ENCODE assay signal across 12 cellular contexts in genomic region chr20:43954704-43955243, GRCh38. TPM values are rescaled to one million over a fixed set of nuclear protein-coding genes. Genes with fewer than 3 reads are reported as not detected.
A peak's percentile ranks its signal among the peaks of the same experiment; 100 is the strongest.
DNase-seq lines count a peak whose midpoint lies in the region; ATAC-seq lines count a peak whose summit lies in the region.
"Had no signal": no experiment of that assay in that cellular context is flagged by ENCODE, and none has a peak within 500 bp of the region (broad histone marks: within the 10 kb centered on the region; RNA-seq: fewer than 3 reads in every experiment).

No MANE protein-coding gene starts in this region.

- peak overlapping the region; percentile 88 for H4K91ac ChIP-seq in mesenchymal stem cell (ENCODE audit: low read length)

- peak overlapping the region; percentile 53 for H3K4me3 Mint-ChIP-seq in activated T-helper 1 cell treated with anti-CD3 and anti-CD28 coated beads, Interleukin-12 subunit alpha, Interleukin-12 subunit beta, Interleukin-2, Interleukin-4 antibody, amounts not matched to agents 30 ng/mL and 10 ng/mL and 1 ng/mL, durations not matched to agents 14 hours and 24 hours and 36 hours
- H3K4me3 Mint-ChIP-seq: mesothelial cell of epicardium had no signal

- no peak overlapping the region for H3K23ac ChIP-seq in mesenchymal stem cell (ENCODE audit: low read length in 2 of 2)

- no peaks in the 10 kb centered on the region for H3K36me3 ChIP-seq in BLaER1 treated with 17β-estradiol and CSF1 and Interleukin-3, amounts not matched to agents 10 nM and 100 nM
- H3K36me3 ChIP-seq in mesenchymal stem cell (ENCODE audit: control insufficient read depth in 1 of 2, insufficient read depth in 2 of 2, low read depth in 1 of 2, low read length in 2 of 2), result no peaks in the 10 kb centered on the region
- H3K36me3 ChIP-seq: cardiac muscle cell, right atrium auricular region had no signal

- no peak overlapping the region for H2BK5ac ChIP-seq in mesenchymal stem cell (ENCODE audit: low read depth, low read length, poor library complexity, severe bottlenecking)

- H3K27me3 Mint-ChIP-seq in activated T-helper 1 cell treated with anti-CD3 and anti-CD28 coated beads, Interleukin-12 subunit alpha, Interleukin-12 subunit beta, Interleukin-2, Interleukin-4 antibody, amounts not matched to agents 30 ng/mL and 10 ng/mL and 1 ng/mL, durations not matched to agents 14 hours and 24 hours and 36 hours (ENCODE audit: insufficient read depth), result peaks cover 7% of the 10 kb centered on the region

- peaks cover 17% of the 10 kb centered on the region for H3K36me3 Mint-ChIP-seq in activated T-helper 1 cell treated with anti-CD3 and anti-CD28 coated beads, Interleukin-12 subunit alpha, Interleukin-12 subunit beta, Interleukin-2, Interleukin-4 antibody, amounts not matched to agents 30 ng/mL and 10 ng/mL and 1 ng/mL, durations not matched to agents 14 hours and 24 hours and 36 hours (ENCODE audit: low read depth)
- H3K36me3 Mint-ChIP-seq: mesothelial cell of epicardium had no signal

- H3K9me3 ChIP-seq in BLaER1 treated with 17β-estradiol and CSF1 and Interleukin-3, amounts not matched to agents 10 nM and 100 nM (replicated peaks in 1 of 11), result peaks cover 0 to 6% (median 0%) of the 10 kb centered on the region in 11 experiments; a peak in 3 of 22 replicates
- H3K9me3 ChIP-seq in mesenchymal stem cell (ENCODE audit: control insufficient read depth, low read length), result no peaks in the 10 kb centered on the region
- H3K9me3 ChIP-seq: right atrium auricular region had no signal

- peak overlapping the region in 5 of 10 experiments; percentile 2 to 24 (median 15); a peak in 4 of 20 replicates for H3K4me3 ChIP-seq in BLaER1 treated with 17β-estradiol and CSF1 and Interleukin-3, amounts not matched to agents 10 nM and 100 nM
- H3K4me3 ChIP-seq in mesenchymal stem cell (ENCODE audit: insufficient read depth in 1 of 2, low read depth in 1 of 2, low read length in 2 of 2), result peak overlapping the region in 1 of 2 experiments; percentile 27
- H3K4me3 ChIP-seq: cardiac muscle cell, right atrium auricular region had no signal

- intact Hi-C loops in activated T-helper 1 cell treated with anti-CD3 and anti-CD28 coated beads, Interleukin-12 subunit alpha, Interleukin-12 subunit beta, Interleukin-2, Interleukin-4 antibody, amounts not matched to agents 30 ng/mL and 10 ng/mL and 1 ng/mL, durations not matched to agents 14 hours and 24 hours and 36 hours (cut with micrococcal nuclease), result loop anchor here (1.0 to 10.0 kb wide), 12 partner anchors 13 to 497 kb away; partner anchors contain the start of genes IFT52, MYBL2 and SRSF6

- peak overlapping the region; percentile 77 for H3K27ac Mint-ChIP-seq in activated T-helper 1 cell treated with anti-CD3 and anti-CD28 coated beads, Interleukin-12 subunit alpha, Interleukin-12 subunit beta, Interleukin-2, Interleukin-4 antibody, amounts not matched to agents 30 ng/mL and 10 ng/mL and 1 ng/mL, durations not matched to agents 14 hours and 24 hours and 36 hours
- H3K27ac Mint-ChIP-seq: mesothelial cell of epicardium had no signal

- H3K4me1 ChIP-seq in BLaER1 treated with 17β-estradiol and CSF1 and Interleukin-3, amounts not matched to agents 10 nM and 100 nM, result peaks cover 87 to 99% (median 93%) of the 10 kb centered on the region in 10 experiments
- peaks cover 22% of the 10 kb centered on the region for H3K4me1 ChIP-seq in mesenchymal stem cell (ENCODE audit: control insufficient read depth, insufficient read depth, low read depth, low read length)

- H3K9me3 Mint-ChIP-seq in activated T-helper 1 cell treated with anti-CD3 and anti-CD28 coated beads, Interleukin-12 subunit alpha, Interleukin-12 subunit beta, Interleukin-2, Interleukin-4 antibody, amounts not matched to agents 30 ng/mL and 10 ng/mL and 1 ng/mL, durations not matched to agents 14 hours and 24 hours and 36 hours, result peaks cover 19% of the 10 kb centered on the region
- H3K9me3 Mint-ChIP-seq: mesothelial cell of epicardium had no signal

- in situ Hi-C loops in G401 (cut with HindIII; ENCODE audit: low sequenced_read_pairs), result no loop called here

- H3K18ac ChIP-seq in mesenchymal stem cell (ENCODE audit: low read depth in 1 of 2, low read length in 2 of 2), result peak overlapping the region; percentile 90 to 97

- H2AK5ac ChIP-seq in mesenchymal stem cell (ENCODE audit: low read length, severe bottlenecking), result no peak overlapping the region

- peak overlapping the region in 10 of 11 experiments; percentile 2 to 59 (median 46); a peak in 17 of 22 replicates for H3K9ac ChIP-seq in BLaER1 treated with 17β-estradiol and CSF1 and Interleukin-3, amounts not matched to agents 10 nM and 100 nM
- H3K9ac ChIP-seq in mesenchymal stem cell (ENCODE audit: low read length), result peak overlapping the region; percentile 82

- H3K27ac ChIP-seq in BLaER1 treated with 17β-estradiol and CSF1 and Interleukin-3, amounts not matched to agents 10 nM and 100 nM, result peak overlapping the region in 10 of 11 experiments; percentile 41 to 69 (median 62); a peak in 20 of 22 replicates
- peak overlapping the region; percentile 54 for H3K27ac ChIP-seq in mesenchymal stem cell (ENCODE audit: low read length, poor library complexity, severe bottlenecking)
- H3K27ac ChIP-seq: cardiac muscle cell, right atrium auricular region had no signal

- H4K20me1 ChIP-seq in BLaER1 treated with 17β-estradiol and CSF1 and Interleukin-3, amounts not matched to agents 10 nM and 100 nM, result peaks cover 0 to 19% (median 0%) of the 10 kb centered on the region in 11 experiments; a peak in 5 of 22 replicates

- H3K27me3 ChIP-seq in BLaER1 treated with 17β-estradiol and CSF1 and Interleukin-3, amounts not matched to agents 10 nM and 100 nM, result peaks cover 0 to 17% (median 10%) of the 10 kb centered on the region in 11 experiments; a peak in 7 of 22 replicates
- no peaks in the 10 kb centered on the region for H3K27me3 ChIP-seq in mesenchymal stem cell (ENCODE audit: control insufficient read depth in 1 of 2, insufficient read depth in 1 of 2, low read length in 2 of 2)
- H3K27me3 ChIP-seq: cardiac muscle cell, right atrium auricular region had no signal

- peak overlapping the region; percentile 84 to 93 for H3K4ac ChIP-seq in mesenchymal stem cell (ENCODE audit: low read depth in 1 of 2, low read length in 2 of 2)

- DNase-seq in activated T-helper 1 cell treated with anti-CD3 and anti-CD28 coated beads, Interleukin-12 subunit alpha, Interleukin-12 subunit beta, Interleukin-2, Interleukin-4 antibody, amounts not matched to agents 30 ng/mL and 10 ng/mL and 1 ng/mL, durations not matched to agents 14 hours and 24 hours and 36 hours (ENCODE audit: low spot score), result no peak
- DNase-seq in mesenchymal stem cell (no peak), G401 (ENCODE audit: low spot score) (no peak)
- DNase-seq: OCI-M1 had no signal

- no peak overlapping the region for H2AFZ ChIP-seq in mesenchymal stem cell (ENCODE audit: low read depth, low read length)

- H2BK15ac ChIP-seq in mesenchymal stem cell (ENCODE audit: low read depth, poor library complexity, severe bottlenecking), result peak overlapping the region; percentile 56

- peak overlapping the region; percentile 86 to 97 (median 91) for H3K4me2 ChIP-seq in BLaER1 treated with 17β-estradiol and CSF1 and Interleukin-3, amounts not matched to agents 10 nM and 100 nM
- peak overlapping the region; percentile 42 for H3K4me2 ChIP-seq in mesenchymal stem cell (ENCODE audit: low read length, poor library complexity, severe bottlenecking)

- peak; percentile 7 for ATAC-seq in HG03571 (IDR thresholded peaks at IDR 0.05; ENCODE audit: unreplicated experiment)
- no peak for ATAC-seq in HG02938 (IDR thresholded peaks at IDR 0.05; ENCODE audit: unreplicated experiment)
- no peak for ATAC-seq in GM18909 (IDR thresholded peaks at IDR 0.05; ENCODE audit: poor library complexity, unreplicated experiment)
- no peak for ATAC-seq in esophagus mucosa

- peak overlapping the region in 1 of 2 experiments; percentile 84 for H3K14ac ChIP-seq in mesenchymal stem cell (ENCODE audit: low read length in 2 of 2)

- H3K79me1 ChIP-seq in mesenchymal stem cell (replicated peaks; ENCODE audit: low read length, poor library complexity, severe bottlenecking), result no peaks in the 10 kb centered on the region

- H3K4me1 Mint-ChIP-seq in activated T-helper 1 cell treated with anti-CD3 and anti-CD28 coated beads, Interleukin-12 subunit alpha, Interleukin-12 subunit beta, Interleukin-2, Interleukin-4 antibody, amounts not matched to agents 30 ng/mL and 10 ng/mL and 1 ng/mL, durations not matched to agents 14 hours and 24 hours and 36 hours (ENCODE audit: low read depth), result peaks cover 82% of the 10 kb centered on the region

- peak overlapping the region; percentile 97 for H4K8ac ChIP-seq in mesenchymal stem cell (ENCODE audit: low read length)

- H2BK12ac ChIP-seq in mesenchymal stem cell (ENCODE audit: low read length in 2 of 2), result peak overlapping the region; percentile 93 to 98

- peak overlapping the region; percentile 75 for H2BK120ac ChIP-seq in mesenchymal stem cell (ENCODE audit: low read depth, low read length)

- 51% methylated on average over 7 of the region's 9 CpGs for WGBS in mesenchymal stem cell

RNA-seq across cellular contexts. Expression of gene TOX2, which starts 40.1 kb away (rescaled TPM):
- 4.0 and 4.8 TPM in 2 replicates for total RNA-seq in activated T-helper 1 cell treated with anti-CD3 and anti-CD28 coated beads, Interleukin-12 subunit alpha, Interleukin-12 subunit beta, Interleukin-2, Interleukin-4 antibody, amounts not matched to agents 30 ng/mL and 10 ng/mL and 1 ng/mL, durations not matched to agents 14 hours and 24 hours and 36 hours
- polyA plus RNA-seq in mesenchymal stem cell (2013, experiment 1 of 2), result 170 TPM
- polyA plus RNA-seq in mesenchymal stem cell (2013, experiment 2 of 2), result 164 TPM
- 0.18 TPM in 1 of 2 replicates, not detected in the other for total RNA-seq in G401 (2014; rRNA removed; shearing (Covaris generic))
- total RNA-seq in esophagus mucosa, result 1.2 TPM
